ENCODE assay signal across 8 cellular contexts in the genomic region with DNA sequence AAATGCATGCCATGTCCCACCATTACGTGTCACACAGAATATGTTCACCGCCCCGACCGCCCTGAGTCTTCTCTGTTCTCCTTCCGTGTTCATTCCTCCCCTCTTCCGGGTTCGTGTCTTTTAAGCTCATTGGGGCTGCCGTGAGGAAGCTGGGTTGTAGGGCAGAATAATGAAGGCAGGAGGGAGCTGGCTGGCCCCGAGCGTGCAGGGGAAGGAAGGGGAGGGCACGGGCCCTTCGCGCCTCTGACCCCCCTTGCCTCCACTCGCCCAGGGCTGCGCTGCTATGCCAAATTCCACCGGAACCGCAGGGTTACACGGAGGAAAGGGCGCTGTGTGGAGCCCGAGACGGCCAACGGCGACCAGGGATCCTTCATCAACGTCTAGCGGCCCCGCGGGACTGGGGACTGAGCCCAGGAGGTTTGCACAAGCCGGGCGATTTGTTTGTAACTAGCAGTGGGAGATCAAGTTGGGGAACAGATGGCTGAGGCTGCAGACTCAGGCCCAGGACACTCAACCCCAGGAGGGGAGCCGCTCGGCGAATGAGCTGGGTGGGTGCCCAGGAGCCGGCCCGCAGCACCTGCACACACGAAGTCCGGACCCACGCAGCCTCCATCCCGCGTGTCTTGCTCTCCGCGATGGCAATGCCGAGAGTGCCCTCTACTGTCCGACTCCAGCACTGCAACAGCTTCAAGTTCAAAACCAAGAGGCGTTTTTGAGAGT. TPM values are rescaled to one million over a fixed set of nuclear protein-coding genes. Genes with fewer than 3 reads are reported as not detected.
DNase-seq lines count a peak whose midpoint lies in the region; ATAC-seq and TF ChIP-seq lines count a peak whose summit lies in the region.

No MANE protein-coding gene starts in this region.

- H3K14ac ChIP-seq in trophoblast cell (ENCODE audit: low read length) = no peak overlapping the region

- no peak overlapping the region for H3K4ac ChIP-seq in trophoblast cell (ENCODE audit: low read depth, low read length)

- no CpG with 5 or more reads among the region's 44 CpGs for WGBS in trophoblast cell (ENCODE audit: extremely low coverage, insufficient coverage, insufficient read length)

- peak; percentile 83 for ATAC-seq in SK-N-SH treated with all-trans-retinoic acid at 6 μM for 48 hours

- no peak overlapping the region for H3K18ac ChIP-seq in trophoblast cell (ENCODE audit: low read length)

- no peaks in the 10 kb centered on the region for H3K9me3 ChIP-seq in trophoblast cell (ENCODE audit: insufficient read depth, low read depth, low read length)
- no peaks in the 10 kb centered on the region for H3K9me3 ChIP-seq in tibial artery

- no peaks in the 10 kb centered on the region for H3K79me1 ChIP-seq in trophoblast cell (ENCODE audit: low read length)

- H3K9ac ChIP-seq in trophoblast cell (ENCODE audit: low read length) = no peak overlapping the region

- H4K91ac ChIP-seq in trophoblast cell (ENCODE audit: low read depth, low read length) = no peak overlapping the region

- peak; percentile 87 to 98 for TF ChIP-seq CTCF in tibial artery (IDR thresholded peaks at IDR 0.05)

- no peak overlapping the region for H2BK5ac ChIP-seq in trophoblast cell (ENCODE audit: low read depth, low read length, poor library complexity)

- no peak overlapping the region for H3K4me3 ChIP-seq in trophoblast cell (ENCODE audit: low read depth, low read length)
- H3K4me3 ChIP-seq in tibial artery = peak overlapping the region; percentile 38 to 44

- H2AFZ ChIP-seq in trophoblast cell (ENCODE audit: insufficient read depth, low read length, poor library complexity) = no peak overlapping the region

- H2BK12ac ChIP-seq in trophoblast cell (ENCODE audit: low read length) = no peak overlapping the region

- no peaks in the 10 kb centered on the region for H3K4me1 ChIP-seq in trophoblast cell (ENCODE audit: control insufficient read depth in 1 of 2, insufficient read depth in 2 of 2, low read length in 2 of 2)
- peaks cover 4 to 11% (median 6%) of the 10 kb centered on the region in 4 donors for H3K4me1 ChIP-seq in tibial artery

- peak overlapping the region; percentile 36 for H3K4me2 ChIP-seq in trophoblast cell (ENCODE audit: low read length)

- no peak overlapping the region for H2BK120ac ChIP-seq in trophoblast cell (ENCODE audit: insufficient read depth, low read length, poor library complexity)

- DNase-seq in NCI-H2081 (lab: John Stamatoyannopoulos, UW) (peak; percentile 52 to 62), NCI-H2081 treated with DMSO at 0.1 percent for 48 hours (lab: John Stamatoyannopoulos, UW) (no peak), Kasumi-1 (lab: John Stamatoyannopoulos, UW) (peak; percentile 92 to 95), head of caudate nucleus (peak; percentile 77 to 96 (median 90)), trophoblast cell (peak; percentile 51 to 84), tibial artery (peak; percentile 85 to 89)
- peak; percentile 87 for DNase-seq in activated naive CD4-positive, alpha-beta T cell treated with anti-CD3 and anti-CD28 coated beads, Interleukin-2, amount 50 U/mL, for 16 hours

- no peaks in the 10 kb centered on the region for H3K79me2 ChIP-seq in trophoblast cell (ENCODE audit: control insufficient read depth, insufficient read depth, low read length, poor library complexity)

- no peak overlapping the region for H3K23ac ChIP-seq in trophoblast cell (ENCODE audit: low read length)

- no peak overlapping the region for H2AK5ac ChIP-seq in trophoblast cell (ENCODE audit: low read length)

- no peak overlapping the region for H4K12ac ChIP-seq in trophoblast cell (ENCODE audit: low read depth, low read length)

- no peaks in the 10 kb centered on the region for H3K36me3 ChIP-seq in trophoblast cell (ENCODE audit: control insufficient read depth in 1 of 2, insufficient read depth in 2 of 2, low read length in 2 of 2)
- H3K36me3 ChIP-seq in tibial artery = no peaks in the 10 kb centered on the region

- intact Hi-C loops in head of caudate nucleus (cut with DNase I) = loop anchor here (5.0 kb wide), 1 partner anchor 67 kb away; the partner anchor contains the start of genes FBXO2 and FBXO44
- intact Hi-C loops in tibial artery (cut with DNase I; ENCODE audit: low total_unique reads) = loop anchor here (2.0 kb wide), 1 partner anchor 69 kb away; no protein-coding TSS in a partner anchor

- H3K27ac ChIP-seq in trophoblast cell (ENCODE audit: low read depth, low read length) (no peak overlapping the region), tibial artery (peak overlapping the region in 1 of 2 donors; percentile 10)

- no peaks in the 10 kb centered on the region for H3K27me3 ChIP-seq in trophoblast cell (ENCODE audit: insufficient read depth, low read length)
- peaks cover 0 to 34% of the 10 kb centered on the region in 2 donors for H3K27me3 ChIP-seq in tibial artery

- H4K8ac ChIP-seq in trophoblast cell (ENCODE audit: low read depth, low read length) = no peak overlapping the region

TF ChIP-seq in SK-N-SH treated with all-trans-retinoic acid at 6 μM for 48 hours, 23 proteins besides CTCF, POLR2A, EP300 and RAD21:
- TF ChIP-seq ESRRG (CRISPR knock-in tag; IDR thresholded peaks at IDR 0.05) (no peak), ZNF565 (CRISPR knock-in tag; conservative IDR thresholded peaks at IDR 0.05; ENCODE audit: low read depth) (no peak), BACH2 (CRISPR knock-in tag; IDR thresholded peaks at IDR 0.05; ENCODE audit: borderline replicate concordance) (no peak), PPARA (CRISPR knock-in tag; IDR thresholded peaks at IDR 0.05; ENCODE audit: borderline replicate concordance) (no peak)

RNA-seq across cellular contexts. Expression of gene AGTRAP, which starts 16.5 kb away (rescaled TPM):
- 22.0 and 22.9 TPM in 2 replicates for polyA plus RNA-seq in trophoblast cell (2013)

RNA-seq across cellular contexts. Expression of gene DRAXIN, which starts 28.0 kb away (rescaled TPM):
- polyA plus RNA-seq in trophoblast cell (2013) = 0.85 and 0.89 TPM in 2 replicates

RNA-seq across cellular contexts. Expression of gene MAD2L2, which starts 38.5 kb away (rescaled TPM):
- 33.2 and 36.9 TPM in 2 replicates for polyA plus RNA-seq in trophoblast cell (2013)

RNA-seq across cellular contexts. Expression of gene C1orf167, which starts 42.5 kb away (rescaled TPM):
- polyA plus RNA-seq in trophoblast cell (2013) = 0.10 TPM in 1 of 2 replicates, not detected in the other

RNA-seq across cellular contexts. Expression of gene FBXO6, which starts 55.5 kb away (rescaled TPM):
- polyA plus RNA-seq in trophoblast cell (2013) = 1.7 and 2.1 TPM in 2 replicates
